ENCODE assay signal across 26 cellular contexts in the genomic region with DNA sequence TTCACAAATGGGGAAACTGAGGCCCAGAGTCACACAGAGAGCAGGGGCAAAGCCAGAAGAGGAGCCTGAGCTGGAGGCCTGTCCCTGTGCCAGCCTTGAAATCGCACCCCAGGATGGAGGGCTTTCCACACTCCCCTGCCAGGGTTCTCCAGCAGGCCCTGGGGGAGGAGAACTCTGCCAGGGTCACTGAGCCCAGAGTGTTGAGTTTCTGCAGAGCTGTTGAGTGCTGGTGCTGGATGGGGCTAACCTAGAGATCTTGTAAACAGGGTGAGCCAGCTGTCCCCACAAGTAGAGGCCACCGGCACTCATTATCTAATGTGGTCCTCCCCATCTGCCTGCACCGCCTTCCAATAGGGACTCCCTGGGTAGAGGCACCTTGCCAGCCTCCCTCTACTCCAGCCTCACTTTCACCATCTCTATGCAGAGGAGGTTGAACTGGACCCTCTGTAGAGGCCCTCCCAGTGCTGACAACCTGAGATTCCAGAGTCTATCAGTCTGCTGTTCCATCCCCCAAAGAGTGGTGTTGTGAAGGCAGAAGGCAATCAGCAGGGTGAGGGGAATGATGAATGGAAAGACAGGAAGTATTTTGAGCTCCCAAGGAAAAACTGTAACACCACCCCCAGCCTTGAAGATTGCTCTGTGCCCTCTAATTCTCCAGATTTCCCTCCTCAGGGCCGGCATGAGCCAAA.
"Had no signal": no experiment of that assay in that cellular context is flagged by ENCODE, and none has a peak within 500 bp of the region (broad histone marks: within the 10 kb centered on the region; RNA-seq: fewer than 3 reads in every experiment).

No MANE protein-coding gene starts in this region.

- H3K27ac ChIP-seq: esophagus squamous epithelium, lower lobe of right lung, neutrophil, parathyroid adenoma, right lobe of liver, suprapubic skin had no signal

- H3K4me3 ChIP-seq: esophagus squamous epithelium, lower lobe of right lung, right lobe of liver, suprapubic skin had no signal

- H3K9me3 Mint-ChIP-seq: effector memory CD8-positive, alpha-beta T cell; immature natural killer cell; naive thymus-derived CD8-positive, alpha-beta T cell; stimulated activated naive CD8-positive, alpha-beta T cell treated with anti-CD3 and anti-CD28 coated beads, Interleukin-15, amount 100 ng/mL, for 72 hours had no signal

- H3K27ac Mint-ChIP-seq: effector memory CD8-positive, alpha-beta T cell; immature natural killer cell; progenitor cell of endocrine pancreas had no signal

- H3K9me3 ChIP-seq: esophagus squamous epithelium, lower lobe of right lung, neutrophil, right lobe of liver, suprapubic skin had no signal

- H2AFZ ChIP-seq: parathyroid adenoma had no signal

- H3K4me1 Mint-ChIP-seq: immature natural killer cell; stimulated activated naive CD8-positive, alpha-beta T cell treated with anti-CD3 and anti-CD28 coated beads, Interleukin-15, amount 100 ng/mL, for 72 hours had no signal

- DNase-seq: cortex of kidney; effector memory CD8-positive, alpha-beta T cell; erythroblast; esophagus squamous epithelium; foreskin melanocyte; glutamatergic neuron; hypothalamus; immature natural killer cell; islet precursor cell; kidney glomerular epithelial cell; left colon; left ventricle myocardium superior; lower lobe of right lung; naive thymus-derived CD8-positive, alpha-beta T cell; right lobe of liver; small intestine; stimulated activated CD4-positive, alpha-beta T cell treated with anti-CD3 and anti-CD28 coated beads, Interleukin-15, amount 100 ng/mL, for 24 hours; stimulated activated CD4-positive, alpha-beta T cell treated with anti-CD3 and anti-CD28 coated beads, Interleukin-4, amount 100 ng/mL, for 1 hour; stimulated activated CD8-positive, alpha-beta memory T cell treated with anti-CD3 and anti-CD28 coated beads, Interleukin-4, amount 100 ng/mL, for 48 hours; stimulated activated naive CD4-positive, alpha-beta T cell; stimulated activated naive CD8-positive, alpha-beta T cell treated with anti-CD3 and anti-CD28 coated beads, Interleukin-15, amount 100 ng/mL, for 72 hours; trophoblast cell had no signal

- H3K79me2 ChIP-seq: parathyroid adenoma had no signal

- H3K36me3 Mint-ChIP-seq: immature natural killer cell; naive thymus-derived CD8-positive, alpha-beta T cell had no signal

- H3K4me3 Mint-ChIP-seq: effector memory CD8-positive, alpha-beta T cell; immature natural killer cell; naive thymus-derived CD8-positive, alpha-beta T cell; stimulated activated naive CD8-positive, alpha-beta T cell treated with anti-CD3 and anti-CD28 coated beads, Interleukin-15, amount 100 ng/mL, for 72 hours had no signal

- H3K36me3 ChIP-seq: esophagus squamous epithelium, lower lobe of right lung, neutrophil, right lobe of liver, suprapubic skin had no signal

- H3K4me1 ChIP-seq: esophagus squamous epithelium, parathyroid adenoma, right lobe of liver had no signal

- H3K27me3 ChIP-seq: neutrophil, right lobe of liver, suprapubic skin had no signal

- ATAC-seq: effector memory CD8-positive, alpha-beta T cell; left colon; left ventricle myocardium superior; lower lobe of right lung; naive thymus-derived CD8-positive, alpha-beta T cell; right lobe of liver; stimulated activated naive CD8-positive, alpha-beta T cell treated with anti-CD3 and anti-CD28 coated beads, Interleukin-15, amount 100 ng/mL, for 72 hours had no signal
